8 cellular contexts compared by ENCODE assay signal in genomic region chr11:128733440-128734115, GRCh38. TPM values are rescaled to one million over a fixed set of nuclear protein-coding genes. Genes with fewer than 3 reads are reported as not detected.
A peak's percentile ranks its signal among the peaks of the same experiment; 100 is the strongest.
DNase-seq lines count a peak whose midpoint lies in the region; ATAC-seq and TF ChIP-seq lines count a peak whose summit lies in the region.

No MANE protein-coding gene starts in this region.

- H2AFZ ChIP-seq in DND-41 (ENCODE audit: low read depth, low read length) = no peak overlapping the region
- no peak overlapping the region for H2AFZ ChIP-seq in fibroblast of lung (ENCODE audit: low read length)

- H3K36me3 ChIP-seq in DND-41 (ENCODE audit: insufficient read depth, low read length) = peaks cover 18% of the 10 kb centered on the region
- H3K36me3 ChIP-seq in fibroblast of lung (ENCODE audit: control insufficient read depth, insufficient read depth, low read length) = no peaks in the 10 kb centered on the region
- H3K36me3 ChIP-seq in esophagus muscularis mucosa = no peaks in the 10 kb centered on the region

- H3K4me3 ChIP-seq in DND-41 (ENCODE audit: low read depth in 1 of 2, low read length in 2 of 2) (no peak overlapping the region), fibroblast of lung (replicated peaks in 1 of 4; ENCODE audit: control extremely low read depth in 1 of 4, insufficient read depth in 1 of 4, low read depth in 3 of 4, low read length in 4 of 4) (no peak overlapping the region), esophagus muscularis mucosa (no peak overlapping the region)

- H3K9ac ChIP-seq in DND-41 (ENCODE audit: low read depth, low read length) (no peak overlapping the region), fibroblast of lung (ENCODE audit: insufficient read depth, low read length) (no peak overlapping the region)

- TF ChIP-seq CTCF in DND-41 (IDR thresholded peaks at IDR 0.05; ENCODE audit: borderline replicate concordance, extremely low read depth, low read length, poor library complexity, severe bottlenecking) (no peak), fibroblast of lung (conservative IDR thresholded peaks at IDR 0.05 in 1 of 2, IDR thresholded peaks at IDR 0.05 in 1 of 2; ENCODE audit: low read depth in 1 of 2, low read length in 2 of 2) (no peak), esophagus muscularis mucosa (IDR thresholded peaks at IDR 0.05) (no peak)

- no peak for TF ChIP-seq EP300 in esophagus muscularis mucosa (IDR thresholded peaks at IDR 0.05)

- ATAC-seq in DND-41 (ENCODE audit: insufficient read depth, low read depth) = peak; percentile 49; the same call in 2 of the 3 replicates
- peak; percentile 39 for ATAC-seq in GM21528 (IDR thresholded peaks at IDR 0.05; ENCODE audit: low FRiP score, unreplicated experiment)

- H3K79me2 ChIP-seq in DND-41 (ENCODE audit: insufficient read depth, low read length) (peaks cover 96% of the 10 kb centered on the region), fibroblast of lung (ENCODE audit: control insufficient read depth, insufficient read depth, low read length) (no peaks in the 10 kb centered on the region)

- H3K4me2 ChIP-seq in DND-41 (ENCODE audit: insufficient read depth, low read length) (no peak overlapping the region), fibroblast of lung (ENCODE audit: extremely low read depth, insufficient read depth, low read length) (no peak overlapping the region)

- H3K27me3 ChIP-seq in DND-41 (ENCODE audit: insufficient read depth, low read length, poor library complexity) = no peaks in the 10 kb centered on the region
- H3K27me3 ChIP-seq in fibroblast of lung (ENCODE audit: control insufficient read depth, insufficient read depth, low read length) = no peaks in the 10 kb centered on the region
- no peaks in the 10 kb centered on the region for H3K27me3 ChIP-seq in esophagus muscularis mucosa

- H3K9me3 ChIP-seq in DND-41 (ENCODE audit: insufficient read depth, low read length, severe bottlenecking) = no peaks in the 10 kb centered on the region
- H3K9me3 ChIP-seq in fibroblast of lung (ENCODE audit: control insufficient read depth, insufficient read depth, low read depth, low read length) = no peaks in the 10 kb centered on the region
- H3K9me3 ChIP-seq in esophagus muscularis mucosa = no peaks in the 10 kb centered on the region

- H3K27ac ChIP-seq in DND-41 (ENCODE audit: low read length) (0 out of 2 replicates have a peak overlapping the region, but pooled peaks have one; percentile 8), fibroblast of lung (ENCODE audit: insufficient read depth, low read length) (no peak overlapping the region), esophagus muscularis mucosa (replicated peaks in 1 of 4) (peak overlapping the region in 1 of 4 donors; percentile 13)

- intact Hi-C loops in esophagus muscularis mucosa (cut with DNase I) = no loop called here

- 77% methylated on average over 7 of the region's 9 CpGs for WGBS in esophagus muscularis mucosa

- peaks cover 79% of the 10 kb centered on the region for H3K4me1 ChIP-seq in DND-41 (ENCODE audit: insufficient read depth, low read length)
- H3K4me1 ChIP-seq in fibroblast of lung (ENCODE audit: control insufficient read depth, extremely low read depth, insufficient read depth, low read length) = peaks cover 2% of the 10 kb centered on the region
- H3K4me1 ChIP-seq in esophagus muscularis mucosa = peaks cover 0 to 50% (median 43%) of the 10 kb centered on the region in 4 donors

- H4K20me1 ChIP-seq in DND-41 (ENCODE audit: insufficient read depth, low read length) (peaks cover 77% of the 10 kb centered on the region), fibroblast of lung (ENCODE audit: control insufficient read depth, extremely low read depth, insufficient read depth, low read length) (no peaks in the 10 kb centered on the region)

- no peak for DNase-seq in DND-41
- peak; percentile 66 to 81 for DNase-seq in NCI-H526 (lab: John Stamatoyannopoulos, UW)
- peak; percentile 14 to 64 for DNase-seq in fibroblast of lung (ENCODE audit: low read depth in 2 of 2)
- no peak for DNase-seq in HT-29 (ENCODE audit: low spot score)
- no peak for DNase-seq in DMS 273 (lab: John Stamatoyannopoulos, UW; ENCODE audit: unreplicated experiment)
- no peak for DNase-seq in esophagus muscularis mucosa (ENCODE audit: extremely low spot score)
- DNase-seq in NCI-H1930 (lab: John Stamatoyannopoulos, UW) = no peak

- no peak for TF ChIP-seq POLR2A in esophagus muscularis mucosa (IDR thresholded peaks at IDR 0.05; ENCODE audit: low read depth)

RNA-seq across cellular contexts. Expression of gene FLI1, which starts 39.7 kb away (rescaled TPM):
- total RNA-seq in fibroblast of lung (2.5 and 5.6 TPM in 2 replicates), esophagus muscularis mucosa (10 to 100 TPM; 17.4 to 43.8 (median 29.6) TPM)
- 3.7 and 3.9 TPM in 2 replicates for polyA plus RNA-seq in fibroblast of lung
- 3.3 and 4.6 TPM in 2 replicates for polyA plus RNA-seq in fibroblast of lung (2012)
- 12.1 and 15.7 TPM in 2 replicates for polyA minus RNA-seq in fibroblast of lung (ENCODE audit: low replicate concordance)
- total RNA-seq in HT-29 (2014; rRNA removed; shearing (Covaris generic)) = not detected in 2 replicates

Comparison
In these comparisons a context has a peak if more than half of its experiments do, and no peak if none do; other contexts are left out.
1. DNase-seq: peak in NCI-H526 (2 of 2) and fibroblast of lung (2 of 2); none in DND-41 (single experiment), HT-29 (single experiment), DMS 273 (single experiment), esophagus muscularis mucosa (single experiment) and NCI-H1930 (0 of 2).